Comparison of ENCODE assay signal across 13 cellular contexts in genomic region chr16:75248142-75248535, GRCh38. TPM values are rescaled to one million over a fixed set of nuclear protein-coding genes. Genes with fewer than 3 reads are reported as not detected.
A peak's percentile ranks its signal among the peaks of the same experiment; 100 is the strongest.
DNase-seq lines count a peak whose midpoint lies in the region; ATAC-seq and TF ChIP-seq lines count a peak whose summit lies in the region.
"Had no signal": no experiment of that assay in that cellular context is flagged by ENCODE, and none has a peak within 500 bp of the region (broad histone marks: within the 10 kb centered on the region; RNA-seq: fewer than 3 reads in every experiment).

No MANE protein-coding gene starts in this region.

- DNase-seq in mesendoderm (no peak), suprapubic skin (ENCODE audit: low spot score in 2 of 2) (no peak), T-helper 17 cell (no peak), cortex of kidney (lab: John Stamatoyannopoulos, UW) (no peak)
- DNase-seq in activated effector memory CD4-positive, alpha-beta T cell treated with anti-CD3 and anti-CD28 coated beads, Interleukin-2, amount 50 U/mL, for 16 hours = no peak
- DNase-seq: activated T-cell treated with anti-CD3 and anti-CD28 coated beads, Interleukin-2, amount 50 U/mL, for 24 hours; DMS79; effector memory CD8-positive, alpha-beta T cell; H7 had no signal

- no peak overlapping the region for H2BK120ac ChIP-seq in mesendoderm (ENCODE audit: low read depth, low read length)

- ATAC-seq in T-helper 17 cell (no peak), HG03108 (IDR thresholded peaks at IDR 0.05; ENCODE audit: unreplicated experiment) (no peak)
- ATAC-seq: effector memory CD8-positive, alpha-beta T cell; left lobe of liver had no signal

- no peaks in the 10 kb centered on the region for H3K27me3 ChIP-seq in HUES6 (ENCODE audit: control insufficient read depth, insufficient read depth, low read length)
- no peaks in the 10 kb centered on the region for H3K27me3 ChIP-seq in duodenal mucosa (ENCODE audit: control insufficient read depth in 1 of 2, insufficient read depth in 2 of 2, low read length in 2 of 2)
- H3K27me3 ChIP-seq in mesendoderm (ENCODE audit: insufficient read depth, low read length, poor library complexity) = no peaks in the 10 kb centered on the region
- no peaks in the 10 kb centered on the region for H3K27me3 ChIP-seq in suprapubic skin

- H3K4me3 Mint-ChIP-seq in T-helper 17 cell = no peak overlapping the region
- H3K4me3 Mint-ChIP-seq: activated T-cell treated with anti-CD3 and anti-CD28 coated beads, Interleukin-2, amount 50 U/mL, for 24 hours; effector memory CD8-positive, alpha-beta T cell had no signal

- peaks cover 19% of the 10 kb centered on the region for H3K4me1 Mint-ChIP-seq in T-helper 17 cell

- no peak for TF ChIP-seq CTCF in suprapubic skin (IDR thresholded peaks at IDR 0.05)

- no peak overlapping the region for H4K8ac ChIP-seq in mesendoderm (ENCODE audit: low read depth, low read length)

- H2BK15ac ChIP-seq in mesendoderm (replicated peaks; ENCODE audit: low read depth) = no peak overlapping the region

- no peak overlapping the region for H2AK5ac ChIP-seq in mesendoderm (ENCODE audit: low read length)

- H3K4me3 ChIP-seq in HUES6 (ENCODE audit: low read depth, low read length) (peak overlapping the region; percentile 5; the same call in 1 of the 2 replicates), duodenal mucosa (ENCODE audit: low read depth in 1 of 2, low read length in 2 of 2) (peak overlapping the region in 1 of 2 donors; percentile 82), mesendoderm (ENCODE audit: low read length) (no peak overlapping the region), suprapubic skin (no peak overlapping the region)

- H3K9me3 ChIP-seq in HUES6 (ENCODE audit: control insufficient read depth, insufficient read depth, low read depth, low read length) (no peaks in the 10 kb centered on the region), duodenal mucosa (ENCODE audit: control insufficient read depth in 1 of 2, low read length in 2 of 2) (no peaks in the 10 kb centered on the region), suprapubic skin (no peaks in the 10 kb centered on the region), T-helper 17 cell (ENCODE audit: control insufficient read depth, low read length, poor library complexity, severe bottlenecking) (no peaks in the 10 kb centered on the region)

- H3K36me3 ChIP-seq in HUES6 (ENCODE audit: control insufficient read depth, insufficient read depth, low read length) (peaks cover 30% of the 10 kb centered on the region), duodenal mucosa (ENCODE audit: control insufficient read depth in 1 of 2, insufficient read depth in 2 of 2, low read length in 2 of 2) (peaks cover 0 to 5% of the 10 kb centered on the region in 2 donors), mesendoderm (ENCODE audit: control insufficient read depth, insufficient read depth, low read length) (no peaks in the 10 kb centered on the region), suprapubic skin (no peaks in the 10 kb centered on the region)

- H3K4me1 ChIP-seq in HUES6 (ENCODE audit: control insufficient read depth, insufficient read depth, low read length) = peaks cover 80% of the 10 kb centered on the region
- peaks cover 66 to 83% of the 10 kb centered on the region in 2 donors for H3K4me1 ChIP-seq in duodenal mucosa (ENCODE audit: control insufficient read depth in 1 of 2, insufficient read depth in 2 of 2, low read length in 2 of 2)
- peaks cover 30% of the 10 kb centered on the region for H3K4me1 ChIP-seq in mesendoderm (ENCODE audit: control insufficient read depth, low read depth, low read length)
- peaks cover 92% of the 10 kb centered on the region for H3K4me1 ChIP-seq in suprapubic skin

- H3K18ac ChIP-seq in mesendoderm (ENCODE audit: low read length) = no peak overlapping the region

- H3K36me3 Mint-ChIP-seq in T-helper 17 cell (ENCODE audit: low read depth) = no peaks in the 10 kb centered on the region

- WGBS in mesendoderm (ENCODE audit: extremely low coverage, insufficient coverage, low lambda C conversion rate) = no CpG with 5 or more reads among the region's 13 CpGs
- whole genome bisulfite sequencing in suprapubic skin = 54% methylated on average over 9 of the region's 13 CpGs

- no peak overlapping the region for H3K4me2 ChIP-seq in mesendoderm (ENCODE audit: low read length)

- no peak overlapping the region for H3K4ac ChIP-seq in mesendoderm (ENCODE audit: low read depth, low read length)

- no peak for TF ChIP-seq POLR2A in suprapubic skin (IDR thresholded peaks at IDR 0.05)

- no peak for TF ChIP-seq EP300 in suprapubic skin (IDR thresholded peaks at IDR 0.05)

- H3K27me3 Mint-ChIP-seq in T-helper 17 cell = peaks cover 29% of the 10 kb centered on the region

- H3K23ac ChIP-seq in mesendoderm (ENCODE audit: low read length) = no peak overlapping the region

- H3K9ac ChIP-seq in HUES6 (ENCODE audit: low read length) (no peak overlapping the region), duodenal mucosa (ENCODE audit: low read depth in 1 of 2, low read length in 2 of 2) (peak overlapping the region; percentile 18 to 80), mesendoderm (ENCODE audit: low read length) (peak overlapping the region; percentile 5)

- H2BK5ac ChIP-seq in mesendoderm (ENCODE audit: low read length) = no peak overlapping the region

- H3K79me1 ChIP-seq in mesendoderm (ENCODE audit: low read length) = peaks cover 30% of the 10 kb centered on the region

- H3K56ac ChIP-seq in mesendoderm (ENCODE audit: low read length) = peak overlapping the region; percentile 17

- no peak overlapping the region for H3K27ac ChIP-seq in HUES6 (ENCODE audit: low read depth, low read length)
- peak overlapping the region; percentile 22 for H3K27ac ChIP-seq in duodenal mucosa (ENCODE audit: low read depth, low read length)
- no peak overlapping the region for H3K27ac ChIP-seq in mesendoderm (ENCODE audit: low read depth, low read length)
- H3K27ac ChIP-seq in suprapubic skin = peak overlapping the region; percentile 90

- peaks cover 85% of the 10 kb centered on the region for H3K79me2 ChIP-seq in mesendoderm (ENCODE audit: control insufficient read depth, insufficient read depth, low read length)

- H4K5ac ChIP-seq in mesendoderm (ENCODE audit: low read length) = no peak overlapping the region

- H3K27ac Mint-ChIP-seq in T-helper 17 cell = no peak overlapping the region
- H3K27ac Mint-ChIP-seq: activated T-cell treated with anti-CD3 and anti-CD28 coated beads, Interleukin-2, amount 50 U/mL, for 24 hours; effector memory CD8-positive, alpha-beta T cell had no signal

RNA-seq across cellular contexts. Expression of gene BCAR1, which starts 3.3 kb away (rescaled TPM):
- 108 TPM for polyA plus RNA-seq in mesendoderm (2013, experiment 1 of 2)
- 108 TPM for polyA plus RNA-seq in mesendoderm (2013, experiment 2 of 2)
- total RNA-seq in suprapubic skin (10 to 100 TPM; 26.5 to 39.2 (median 30.9) TPM), T-helper 17 cell (under 1 TPM in 1 of 2 donors, not detected in 1; 0.50 TPM)

RNA-seq across cellular contexts. Expression of gene CTRB1, which starts 29.4 kb away (rescaled TPM):
- not detected for polyA plus RNA-seq in mesendoderm (2013, experiment 1 of 2)
- polyA plus RNA-seq in mesendoderm (2013, experiment 2 of 2) = 0.04 TPM
- total RNA-seq in suprapubic skin (not detected), T-helper 17 cell (not detected)
- total RNA-seq: H7 had no signal

RNA-seq across cellular contexts. Expression of gene CTRB2, which starts 41.2 kb away (rescaled TPM):
- polyA plus RNA-seq in mesendoderm (2013, experiment 1 of 2) = 0.06 TPM
- not detected for polyA plus RNA-seq in mesendoderm (2013, experiment 2 of 2)
- total RNA-seq in suprapubic skin (not detected), T-helper 17 cell (not detected)
- total RNA-seq: H7 had no signal

Comparison
In these comparisons a context has a peak if more than half of its experiments do, and no peak if none do; other contexts are left out.
1. H3K27ac ChIP-seq: peak in duodenal mucosa (single experiment) and suprapubic skin (single experiment); none in HUES6 (single experiment) and mesendoderm (single experiment).
2. RNA of gene BCAR1, which starts 3.3 kb away (total RNA-seq): 26.5 to 39.2 TPM in suprapubic skin; 0.50 TPM in T-helper 17 cell; every median in the first group is over 10 times any median in the second.